1 cellular context compared by ENCODE assay signal in the genomic region with DNA sequence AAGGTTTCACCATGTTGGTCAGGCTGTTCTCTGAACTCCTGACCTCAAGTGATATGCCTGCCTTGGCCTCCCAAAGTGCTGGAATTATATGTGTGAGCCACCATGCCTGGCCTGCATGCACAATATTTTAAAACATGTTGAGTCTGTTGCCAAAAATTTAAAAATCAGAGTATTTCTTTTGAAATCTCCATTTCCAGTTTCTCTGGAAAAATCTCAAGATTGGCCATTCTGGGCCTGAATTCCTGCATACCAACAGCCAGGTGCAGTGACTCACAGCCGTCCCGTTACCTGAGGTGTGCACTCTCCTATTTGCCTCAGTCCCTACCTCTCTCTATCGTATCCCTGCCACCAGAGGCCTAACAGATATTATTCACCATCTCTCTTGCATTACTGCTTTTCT.
TF ChIP-seq lines count a peak whose summit lies in the region.

No MANE protein-coding gene starts in this region.

TF ChIP-seq in HEK293T, 16 proteins besides CTCF, POLR2A, EP300 and RAD21 (continued from another document):
- TF ChIP-seq PKNOX1 (IDR thresholded peaks at IDR 0.05) = no peak
- no peak for TF ChIP-seq TARDBP (IDR thresholded peaks at IDR 0.05)
- no peak for TF ChIP-seq ZNF384 (IDR thresholded peaks at IDR 0.05)
- TF ChIP-seq SUZ12 (IDR thresholded peaks at IDR 0.05) = no peak
